8 cellular contexts compared by ENCODE assay signal in genomic region chr6:138161434-138162103, GRCh38. TPM values are rescaled to one million over a fixed set of nuclear protein-coding genes. Genes with fewer than 3 reads are reported as not detected.
DNase-seq lines count a peak whose midpoint lies in the region; ATAC-seq and TF ChIP-seq lines count a peak whose summit lies in the region.

Gene ARFGEF3, plus strand, starts transcription at chr6:138161939. Its CDS starts 148 bp downstream, at chr6:138162087.

- CTCF ChIA-PET in Caco-2 (lab: Charles Lee): interaction anchor here (1.0 kb wide), 1 partner anchor 26 kb away, joined by 4 read pairs; no protein-coding TSS in a partner anchor

- no peaks in the 10 kb centered on the region for H3K36me3 Mint-ChIP-seq in Caco-2 (ENCODE audit: insufficient read depth, unreplicated experiment)

- H3K27me3 Mint-ChIP-seq in Caco-2 (ENCODE audit: insufficient read depth, unreplicated experiment): peaks cover 15% of the 10 kb centered on the region

- TF ChIP-seq CTCF in Caco-2 (IDR thresholded peaks at IDR 0.05; ENCODE audit: insufficient read depth in 1 of 2, low read depth in 1 of 2, low read length in 1 of 2, severe bottlenecking in 1 of 2, unreplicated experiment in 1 of 2) (no peak), colonic mucosa (IDR thresholded peaks at IDR 0.05) (no peak), right lobe of liver (IDR thresholded peaks at IDR 0.05) (no peak)

- H3K4me3 ChIP-seq in Caco-2 (ENCODE audit: low read depth, low read length) (peak within 1 kb of the TSS; percentile 68), colonic mucosa (peak within 1 kb of the TSS; percentile 68), right lobe of liver (peak within 1 kb of the TSS; percentile 38 to 59 (median 57))

- DNase-seq in Caco-2: peak; percentile 61 to 80
- peak; percentile 66 for DNase-seq in M059J (ENCODE audit: low read depth)
- peak; percentile 71 for DNase-seq in activated CD4-positive, alpha-beta T cell treated with anti-CD3 and anti-CD28 coated beads for 48 hours
- peak; percentile 71 for DNase-seq in colonic mucosa
- peak; percentile 63 to 75 (median 64) for DNase-seq in right lobe of liver
- peak; percentile 70 for DNase-seq in stimulated activated CD4-positive, alpha-beta T cell treated with anti-CD3 and anti-CD28 coated beads, Interleukin-4, amount 100 ng/mL, for 1 hour
- no peak for DNase-seq in NCI-H446 treated with DMSO at 0.1 percent for 48 hours (lab: John Stamatoyannopoulos, UW)

- no peak within 1 kb of the TSS for H3K27ac Mint-ChIP-seq in Caco-2 (ENCODE audit: unreplicated experiment)

- H3K9me3 ChIP-seq in Caco-2: no peaks in the 10 kb centered on the region
- no peaks in the 10 kb centered on the region for H3K9me3 ChIP-seq in colonic mucosa
- no peaks in the 10 kb centered on the region for H3K9me3 ChIP-seq in right lobe of liver

- H3K27ac ChIP-seq in colonic mucosa: peak within 1 kb of the TSS; percentile 78
- H3K27ac ChIP-seq in right lobe of liver: no peak within 1 kb of the TSS

- 0 out of 2 replicates have a peak, but pooled peaks cover 1% of the 10 kb centered on the region for H3K27me3 ChIP-seq in Caco-2 (replicated peaks; ENCODE audit: control insufficient read depth, insufficient read depth, low read length)
- H3K27me3 ChIP-seq in colonic mucosa: no peaks in the 10 kb centered on the region
- peaks cover 4 to 15% of the 10 kb centered on the region in 2 donors for H3K27me3 ChIP-seq in right lobe of liver

- BruUV-seq in Caco-2 (replicated peaks; lab: Mats Ljungman, UMichigan): no TSS peak

- no peaks in the 10 kb centered on the region for H3K9me3 Mint-ChIP-seq in Caco-2 (ENCODE audit: unreplicated experiment)

- 0 out of 2 replicates have a peak, but pooled peaks cover 5% of the 10 kb centered on the region for H3K4me1 ChIP-seq in Caco-2
- no peaks in the 10 kb centered on the region for H3K4me1 ChIP-seq in colonic mucosa
- H3K4me1 ChIP-seq in right lobe of liver: peaks cover 0 to 14% (median 0%) of the 10 kb centered on the region in 4 donors

- peak within 1 kb of the TSS; percentile 71 for H3K4me3 Mint-ChIP-seq in Caco-2 (ENCODE audit: unreplicated experiment)

- H3K9ac ChIP-seq in colonic mucosa (ENCODE audit: low read depth in 2 of 2, low read length in 2 of 2): peak within 1 kb of the TSS; percentile 61 to 72

- POLR2A ChIA-PET in Caco-2 (lab: Charles Lee): no interaction called here

- H3K36me3 ChIP-seq in Caco-2 (ENCODE audit: control insufficient read depth, insufficient read depth, low read length) (no peaks in the 10 kb centered on the region), colonic mucosa (no peaks in the 10 kb centered on the region), right lobe of liver (no peaks in the 10 kb centered on the region)

- TF ChIP-seq POLR2A in right lobe of liver (IDR thresholded peaks at IDR 0.05): no peak

- intact Hi-C loops in Caco-2 (cut with micrococcal nuclease; ENCODE audit: unreplicated experiment) (loop anchor here (1.0 to 2.0 kb wide), 5 partner anchors 45 to 243 kb away; partner anchors contain the start of gene HEBP2), colonic mucosa (cut with DNase I) (no loop called here), right lobe of liver (cut with DNase I) (no loop called here)

- H3K4me1 Mint-ChIP-seq in Caco-2 (ENCODE audit: low read depth, unreplicated experiment): peaks cover 7% of the 10 kb centered on the region

- WGBS in right lobe of liver (ENCODE audit: insufficient coverage, low coverage, low lambda C conversion rate, missing lambda C conversion rate): no CpG with 5 or more reads among the region's 88 CpGs

- ATAC-seq in GM21619 (IDR thresholded peaks at IDR 0.05; ENCODE audit: unreplicated experiment) (peak; percentile 61), right lobe of liver (peak; percentile 88 to 93 (median 90))

RNA-seq across cellular contexts. Expression of gene ARFGEF3, which starts in this region (rescaled TPM):
- total RNA-seq in Caco-2 (2022) (5.2 and 5.6 TPM in 2 replicates), colonic mucosa (10 to 100 TPM; 22.2 to 23.8 TPM), right lobe of liver (1 to 10 TPM in 1 of 6 experiments, under 1 TPM in 5; 0.07 to 2.0 (median 0.24) TPM)
- 2.2 and 2.9 TPM in 2 replicates for total RNA-seq in M059J (2014; rRNA removed; shearing (Covaris generic))
